ENCODE assay signal across 19 cellular contexts in genomic region chr9:18115131-18115530, GRCh38.
"Had no signal": no experiment of that assay in that cellular context is flagged by ENCODE, and none has a peak within 500 bp of the region (broad histone marks: within the 10 kb centered on the region; RNA-seq: fewer than 3 reads in every experiment).

No MANE protein-coding gene starts in this region.

- H3K36me3 ChIP-seq: left lung, SJSA1, tibial nerve had no signal

- H3K9me3 ChIP-seq: body of pancreas, left lung, SJSA1, tibial nerve had no signal

- H3K4me3 ChIP-seq: body of pancreas, hepatocyte, left lung, SJSA1, tibial nerve had no signal

- H3K9me3 Mint-ChIP-seq: activated CD8-positive, alpha-beta T cell treated with anti-CD3 and anti-CD28 coated beads for 36 hours; activated naive CD4-positive, alpha-beta T cell treated with anti-CD3 and anti-CD28 coated beads, Interleukin-2, amount 50 U/mL, for 24 hours; nephron progenitor cell had no signal

- H3K4me3 Mint-ChIP-seq: activated B cell treated with CpG ODN at 0.5 μM for 24 hours; activated CD8-positive, alpha-beta T cell treated with anti-CD3 and anti-CD28 coated beads for 36 hours; activated naive CD4-positive, alpha-beta T cell treated with anti-CD3 and anti-CD28 coated beads, Interleukin-2, amount 50 U/mL, for 24 hours; activated T-cell treated with anti-CD3 and anti-CD28 coated beads, Interleukin-2, amount 50 U/mL, for 4 hours; memory B cell; nephron progenitor cell; stimulated activated memory B cell treated with anti-CD40 and anti-IgM and Interleukin-4, amounts not matched to agents 10 μg/mL and 1 μg/mL and 100 μg/mL, for 72 hours had no signal

- DNase-seq: activated B cell treated with CpG ODN at 0.5 μM for 24 hours; activated CD4-positive, alpha-beta T cell treated with anti-CD3 and anti-CD28 coated beads for 48 hours; activated CD8-positive, alpha-beta T cell treated with anti-CD3 and anti-CD28 coated beads for 36 hours; activated effector memory CD4-positive, alpha-beta T cell treated with anti-CD3 and anti-CD28 coated beads, Interleukin-2, amount 50 U/mL, for 16 hours; activated T-cell treated with anti-CD3 and anti-CD28 coated beads, Interleukin-2, amount 50 U/mL, for 4 hours; body of pancreas; cortex of kidney; effector CD4-positive, alpha-beta T cell; left lung; nephron progenitor cell; occipital lobe; stimulated activated CD4-positive, alpha-beta T cell treated with anti-CD3 and anti-CD28 coated beads, Interleukin-2, amount 100 ng/mL, for 48 hours; T-helper 2 cell had no signal

- H3K4me1 ChIP-seq: body of pancreas, left lung, SJSA1 had no signal

- H3K27ac Mint-ChIP-seq: activated B cell treated with CpG ODN at 0.5 μM for 24 hours; activated CD8-positive, alpha-beta T cell treated with anti-CD3 and anti-CD28 coated beads for 36 hours; activated naive CD4-positive, alpha-beta T cell treated with anti-CD3 and anti-CD28 coated beads, Interleukin-2, amount 50 U/mL, for 24 hours; memory B cell; nephron progenitor cell; stimulated activated memory B cell treated with anti-CD40 and anti-IgM and Interleukin-4, amounts not matched to agents 10 μg/mL and 1 μg/mL and 100 μg/mL, for 72 hours had no signal

- H3K27ac ChIP-seq: body of pancreas, hepatocyte, left lung, SJSA1, tibial nerve had no signal

- ATAC-seq: activated CD8-positive, alpha-beta T cell treated with anti-CD3 and anti-CD28 coated beads for 36 hours; activated T-cell treated with anti-CD3 and anti-CD28 coated beads, Interleukin-2, amount 50 U/mL, for 4 hours; body of pancreas; left lung; stimulated activated memory B cell treated with anti-CD40 and anti-IgM and Interleukin-4, amounts not matched to agents 10 μg/mL and 1 μg/mL and 100 μg/mL, for 72 hours had no signal

- H3K36me3 Mint-ChIP-seq: activated naive CD4-positive, alpha-beta T cell treated with anti-CD3 and anti-CD28 coated beads, Interleukin-2, amount 50 U/mL, for 24 hours; memory B cell; stimulated activated memory B cell treated with anti-CD40 and anti-IgM and Interleukin-4, amounts not matched to agents 10 μg/mL and 1 μg/mL and 100 μg/mL, for 72 hours had no signal

- H3K4me1 Mint-ChIP-seq: activated B cell treated with CpG ODN at 0.5 μM for 24 hours; activated naive CD4-positive, alpha-beta T cell treated with anti-CD3 and anti-CD28 coated beads, Interleukin-2, amount 50 U/mL, for 24 hours; memory B cell; nephron progenitor cell; stimulated activated memory B cell treated with anti-CD40 and anti-IgM and Interleukin-4, amounts not matched to agents 10 μg/mL and 1 μg/mL and 100 μg/mL, for 72 hours had no signal

- H3K27me3 ChIP-seq: body of pancreas, hepatocyte, left lung, SJSA1, tibial nerve had no signal

- H3K27me3 Mint-ChIP-seq: activated B cell treated with CpG ODN at 0.5 μM for 24 hours; activated naive CD4-positive, alpha-beta T cell treated with anti-CD3 and anti-CD28 coated beads, Interleukin-2, amount 50 U/mL, for 24 hours; memory B cell; stimulated activated memory B cell treated with anti-CD40 and anti-IgM and Interleukin-4, amounts not matched to agents 10 μg/mL and 1 μg/mL and 100 μg/mL, for 72 hours had no signal
